18 cellular contexts compared by ENCODE assay signal in genomic region chr1:227559926-227560325, GRCh38. TPM values are rescaled to one million over a fixed set of nuclear protein-coding genes. Genes with fewer than 3 reads are reported as not detected.
DNase-seq lines count a peak whose midpoint lies in the region; ATAC-seq and TF ChIP-seq lines count a peak whose summit lies in the region.
"Had no signal": no experiment of that assay in that cellular context is flagged by ENCODE, and none has a peak within 500 bp of the region (broad histone marks: within the 10 kb centered on the region; RNA-seq: fewer than 3 reads in every experiment).

No MANE protein-coding gene starts in this region.

- TF ChIP-seq CTCF in activated B cell treated with CpG ODN at 0.5 μM for 24 hours (IDR thresholded peaks at IDR 0.05) (no peak), thyroid gland (IDR thresholded peaks at IDR 0.05) (no peak)

- no peaks in the 10 kb centered on the region for H3K36me3 ChIP-seq in thyroid gland
- H3K36me3 ChIP-seq: BE2C, Peyer's patch had no signal

- CTCF ChIA-PET in activated B cell treated with CpG ODN at 0.5 μM for 24 hours (lab: Charles Lee): interaction anchor here (1.8 kb wide), 1 partner anchor 17 kb away, joined by 6 read pairs; no protein-coding TSS in a partner anchor
- CTCF ChIA-PET in activated CD4-positive, alpha-beta memory T cell treated with anti-CD3 and anti-CD28 coated beads for 36 hours (lab: Charles Lee): interaction anchor here (0.7 to 0.9 kb wide), 2 partner anchors 17 to 202 kb away, joined by 3 to 4 read pairs; no protein-coding TSS in a partner anchor

- H3K4me1 Mint-ChIP-seq in activated naive CD8-positive, alpha-beta T cell (ENCODE audit: low read depth): peaks cover 16% of the 10 kb centered on the region
- H3K4me1 Mint-ChIP-seq in activated naive CD8-positive, alpha-beta T cell treated with anti-CD3 and anti-CD28 coated beads, Interleukin-2, amount 50 U/mL, for 24 hours: peaks cover 22% of the 10 kb centered on the region
- H3K4me1 Mint-ChIP-seq in activated B cell treated with CpG ODN at 0.5 μM for 24 hours (peaks cover 34% of the 10 kb centered on the region), naive B cell (peaks cover 29 to 43% (median 42%) of the 10 kb centered on the region in 3 donors)
- H3K4me1 Mint-ChIP-seq in stimulated activated naive B cell treated with anti-CD40 and anti-IgM and Interleukin-4, amounts not matched to agents 10 μg/mL and 1 μg/mL and 100 μg/mL, for 72 hours: peaks cover 18 to 40% of the 10 kb centered on the region in 2 donors
- peaks cover 22% of the 10 kb centered on the region for H3K4me1 Mint-ChIP-seq in activated CD4-positive, alpha-beta memory T cell treated with anti-CD3 and anti-CD28 coated beads for 36 hours (ENCODE audit: low read depth)

- no peak for TF ChIP-seq POLR2A in thyroid gland (IDR thresholded peaks at IDR 0.05)

- WGBS in thyroid gland, 2 donors: 82 to 85% methylated on average over 12 of the region's 12 CpGs

- peaks cover 0 to 16% of the 10 kb centered on the region in 2 donors for H3K4me1 ChIP-seq in thyroid gland

- intact Hi-C loops in activated B cell treated with CpG ODN at 0.5 μM for 24 hours (cut with micrococcal nuclease) (loop anchor here (5.0 to 10.0 kb wide), 2 partner anchors 227 to 655 kb away; no protein-coding TSS in a partner anchor), thyroid gland (cut with DNase I) (no loop called here)
- intact Hi-C loops in activated CD4-positive, alpha-beta memory T cell treated with anti-CD3 and anti-CD28 coated beads for 36 hours (cut with micrococcal nuclease): loop anchor here (5.0 to 10.0 kb wide), 3 partner anchors 147 to 618 kb away; partner anchors contain the start of gene COQ8A

- no peak for DNase-seq in activated naive CD8-positive, alpha-beta T cell treated with anti-CD3 and anti-CD28 coated beads, Interleukin-2, amount 50 U/mL, for 24 hours
- DNase-seq in activated B cell treated with CpG ODN at 0.5 μM for 24 hours (no peak), naive B cell (no peak), thyroid gland (no peak), A172 (ENCODE audit: low spot score) (no peak)
- DNase-seq in stimulated activated naive B cell treated with anti-CD40 and anti-IgM and Interleukin-4, amounts not matched to agents 10 μg/mL and 1 μg/mL and 100 μg/mL, for 72 hours: no peak
- DNase-seq in activated CD4-positive, alpha-beta memory T cell treated with anti-CD3 and anti-CD28 coated beads for 36 hours: no peak
- DNase-seq: BE2C, GOT3, HFFc6, MM.1S, NCI-H1105, NCI-H187 treated with DMSO at 0.1 percent for 48 hours, NCI-H2171 treated with DMSO at 0.1 percent for 48 hours, Peyer's patch, SHP77 treated with DMSO at 0.1 percent for 48 hours had no signal

- no peak overlapping the region for H3K4me3 ChIP-seq in thyroid gland (replicated peaks in 1 of 3)
- H3K4me3 ChIP-seq: Peyer's patch had no signal

- POLR2A ChIA-PET in activated B cell treated with CpG ODN at 0.5 μM for 24 hours (lab: Charles Lee): no interaction called here
- POLR2A ChIA-PET in activated CD4-positive, alpha-beta memory T cell treated with anti-CD3 and anti-CD28 coated beads for 36 hours (lab: Charles Lee): no interaction called here

- peaks cover 3% of the 10 kb centered on the region for H3K9me3 Mint-ChIP-seq in activated naive CD8-positive, alpha-beta T cell (ENCODE audit: low read depth)
- peaks cover 19% of the 10 kb centered on the region for H3K9me3 Mint-ChIP-seq in activated naive CD8-positive, alpha-beta T cell treated with anti-CD3 and anti-CD28 coated beads, Interleukin-2, amount 50 U/mL, for 24 hours
- no peaks in the 10 kb centered on the region for H3K9me3 Mint-ChIP-seq in activated B cell treated with CpG ODN at 0.5 μM for 24 hours
- peaks cover 0 to 10% (median 3%) of the 10 kb centered on the region in 7 donors for H3K9me3 Mint-ChIP-seq in naive B cell
- H3K9me3 Mint-ChIP-seq in stimulated activated naive B cell treated with anti-CD40 and anti-IgM and Interleukin-4, amounts not matched to agents 10 μg/mL and 1 μg/mL and 100 μg/mL, for 72 hours: peaks cover 10 to 11% of the 10 kb centered on the region in 2 donors
- no peaks in the 10 kb centered on the region for H3K9me3 Mint-ChIP-seq in activated CD4-positive, alpha-beta memory T cell treated with anti-CD3 and anti-CD28 coated beads for 36 hours

- no peak overlapping the region for H3K27ac Mint-ChIP-seq in activated naive CD8-positive, alpha-beta T cell
- no peak overlapping the region for H3K27ac Mint-ChIP-seq in activated naive CD8-positive, alpha-beta T cell treated with anti-CD3 and anti-CD28 coated beads, Interleukin-2, amount 50 U/mL, for 24 hours
- H3K27ac Mint-ChIP-seq in activated B cell treated with CpG ODN at 0.5 μM for 24 hours: no peak overlapping the region
- H3K27ac Mint-ChIP-seq in naive B cell: peak overlapping the region in 5 of 6 donors; percentile 3 to 98 (median 70)
- H3K27ac Mint-ChIP-seq in stimulated activated naive B cell treated with anti-CD40 and anti-IgM and Interleukin-4, amounts not matched to agents 10 μg/mL and 1 μg/mL and 100 μg/mL, for 72 hours: peak overlapping the region; percentile 32
- H3K27ac Mint-ChIP-seq in activated CD4-positive, alpha-beta memory T cell treated with anti-CD3 and anti-CD28 coated beads for 36 hours: no peak overlapping the region
- H3K27ac Mint-ChIP-seq: HFFc6 had no signal

- no peaks in the 10 kb centered on the region for H3K27me3 ChIP-seq in thyroid gland
- H3K27me3 ChIP-seq: BE2C had no signal

- no peaks in the 10 kb centered on the region for H3K36me3 Mint-ChIP-seq in activated naive CD8-positive, alpha-beta T cell
- H3K36me3 Mint-ChIP-seq in activated naive CD8-positive, alpha-beta T cell treated with anti-CD3 and anti-CD28 coated beads, Interleukin-2, amount 50 U/mL, for 24 hours (ENCODE audit: low read depth): peaks cover 10% of the 10 kb centered on the region
- H3K36me3 Mint-ChIP-seq in activated B cell treated with CpG ODN at 0.5 μM for 24 hours (ENCODE audit: low read depth) (peaks cover 9% of the 10 kb centered on the region), naive B cell (peaks cover 0 to 25% of the 10 kb centered on the region in 2 donors)
- peaks cover 2 to 11% of the 10 kb centered on the region in 2 donors for H3K36me3 Mint-ChIP-seq in stimulated activated naive B cell treated with anti-CD40 and anti-IgM and Interleukin-4, amounts not matched to agents 10 μg/mL and 1 μg/mL and 100 μg/mL, for 72 hours
- H3K36me3 Mint-ChIP-seq in activated CD4-positive, alpha-beta memory T cell treated with anti-CD3 and anti-CD28 coated beads for 36 hours: peaks cover 2% of the 10 kb centered on the region

- peaks cover 18% of the 10 kb centered on the region for H3K27me3 Mint-ChIP-seq in activated naive CD8-positive, alpha-beta T cell
- peaks cover 38% of the 10 kb centered on the region for H3K27me3 Mint-ChIP-seq in activated naive CD8-positive, alpha-beta T cell treated with anti-CD3 and anti-CD28 coated beads, Interleukin-2, amount 50 U/mL, for 24 hours
- H3K27me3 Mint-ChIP-seq in activated B cell treated with CpG ODN at 0.5 μM for 24 hours (peaks cover 8% of the 10 kb centered on the region), naive B cell (peaks cover 28 to 41% (median 33%) of the 10 kb centered on the region in 3 donors)
- peaks cover 22 to 37% of the 10 kb centered on the region in 2 donors for H3K27me3 Mint-ChIP-seq in stimulated activated naive B cell treated with anti-CD40 and anti-IgM and Interleukin-4, amounts not matched to agents 10 μg/mL and 1 μg/mL and 100 μg/mL, for 72 hours
- H3K27me3 Mint-ChIP-seq in activated CD4-positive, alpha-beta memory T cell treated with anti-CD3 and anti-CD28 coated beads for 36 hours: peaks cover 22% of the 10 kb centered on the region

- H3K27ac ChIP-seq in thyroid gland: no peak overlapping the region
- H3K27ac ChIP-seq: KMS-11, Peyer's patch had no signal

- peak overlapping the region; percentile 30 for H3K4me3 Mint-ChIP-seq in activated naive CD8-positive, alpha-beta T cell
- H3K4me3 Mint-ChIP-seq in activated naive CD8-positive, alpha-beta T cell treated with anti-CD3 and anti-CD28 coated beads, Interleukin-2, amount 50 U/mL, for 24 hours: no peak overlapping the region
- peak overlapping the region; percentile 67 for H3K4me3 Mint-ChIP-seq in activated B cell treated with CpG ODN at 0.5 μM for 24 hours
- peak overlapping the region; percentile 56 to 91 (median 70) for H3K4me3 Mint-ChIP-seq in naive B cell
- peak overlapping the region; percentile 70 to 72 for H3K4me3 Mint-ChIP-seq in stimulated activated naive B cell treated with anti-CD40 and anti-IgM and Interleukin-4, amounts not matched to agents 10 μg/mL and 1 μg/mL and 100 μg/mL, for 72 hours
- H3K4me3 Mint-ChIP-seq in activated CD4-positive, alpha-beta memory T cell treated with anti-CD3 and anti-CD28 coated beads for 36 hours: no peak overlapping the region
- H3K4me3 Mint-ChIP-seq: HFFc6 had no signal

- no peak for ATAC-seq in activated naive CD8-positive, alpha-beta T cell treated with anti-CD3 and anti-CD28 coated beads, Interleukin-2, amount 50 U/mL, for 24 hours
- ATAC-seq in activated B cell treated with CpG ODN at 0.5 μM for 24 hours (ENCODE audit: low read depth) (no peak), naive B cell (ENCODE audit: low read depth in 2 of 2) (no peak)
- ATAC-seq in stimulated activated naive B cell treated with anti-CD40 and anti-IgM and Interleukin-4, amounts not matched to agents 10 μg/mL and 1 μg/mL and 100 μg/mL, for 72 hours (replicated peaks): no peak

- H3K9me3 ChIP-seq in thyroid gland: no peaks in the 10 kb centered on the region
- H3K9me3 ChIP-seq: BE2C, Peyer's patch had no signal

RNA-seq across cellular contexts. Expression of gene ZNF678, which starts 3.4 kb away (rescaled TPM):
- 15.4 and 20.3 TPM in 2 replicates for total RNA-seq in activated B cell treated with CpG ODN at 0.5 μM for 24 hours
- 10 to 100 TPM in 5 of 6 donors, 1 to 10 TPM in 1; 6.5 to 19.5 (median 14.4) TPM for polyA plus RNA-seq in naive B cell (ENCODE audit: low read depth in 6 of 6)
- total RNA-seq in thyroid gland: 10 to 100 TPM; 15.9 to 35.4 (median 23.9) TPM
- 1 to 10 TPM; 6.5 to 7.4 TPM for total RNA-seq in activated CD4-positive, alpha-beta memory T cell treated with anti-CD3 and anti-CD28 coated beads for 36 hours
- 10.4 and 12.4 TPM in 2 replicates for total RNA-seq in A172 (2014; rRNA removed; shearing (Covaris generic))

Comparison
In these comparisons a context has a peak if more than half of its experiments do, and no peak if none do; other contexts are left out.
1. H3K4me3 Mint-ChIP-seq: peak in activated naive CD8-positive, alpha-beta T cell (single experiment), activated B cell treated with CpG ODN at 0.5 μM for 24 hours (single experiment), naive B cell (8 of 8) and stimulated activated naive B cell treated with anti-CD40 and anti-IgM and Interleukin-4, amounts not matched to agents 10 μg/mL and 1 μg/mL and 100 μg/mL, for 72 hours (2 of 2); none in activated naive CD8-positive, alpha-beta T cell treated with anti-CD3 and anti-CD28 coated beads, Interleukin-2, amount 50 U/mL, for 24 hours (single experiment) and activated CD4-positive, alpha-beta memory T cell treated with anti-CD3 and anti-CD28 coated beads for 36 hours (single experiment).
2. H3K27ac Mint-ChIP-seq: peak in naive B cell (5 of 6) and stimulated activated naive B cell treated with anti-CD40 and anti-IgM and Interleukin-4, amounts not matched to agents 10 μg/mL and 1 μg/mL and 100 μg/mL, for 72 hours (single experiment); none in activated naive CD8-positive, alpha-beta T cell (single experiment), activated naive CD8-positive, alpha-beta T cell treated with anti-CD3 and anti-CD28 coated beads, Interleukin-2, amount 50 U/mL, for 24 hours (single experiment), activated B cell treated with CpG ODN at 0.5 μM for 24 hours (single experiment) and activated CD4-positive, alpha-beta memory T cell treated with anti-CD3 and anti-CD28 coated beads for 36 hours (single experiment).